In the genomic region with DNA sequence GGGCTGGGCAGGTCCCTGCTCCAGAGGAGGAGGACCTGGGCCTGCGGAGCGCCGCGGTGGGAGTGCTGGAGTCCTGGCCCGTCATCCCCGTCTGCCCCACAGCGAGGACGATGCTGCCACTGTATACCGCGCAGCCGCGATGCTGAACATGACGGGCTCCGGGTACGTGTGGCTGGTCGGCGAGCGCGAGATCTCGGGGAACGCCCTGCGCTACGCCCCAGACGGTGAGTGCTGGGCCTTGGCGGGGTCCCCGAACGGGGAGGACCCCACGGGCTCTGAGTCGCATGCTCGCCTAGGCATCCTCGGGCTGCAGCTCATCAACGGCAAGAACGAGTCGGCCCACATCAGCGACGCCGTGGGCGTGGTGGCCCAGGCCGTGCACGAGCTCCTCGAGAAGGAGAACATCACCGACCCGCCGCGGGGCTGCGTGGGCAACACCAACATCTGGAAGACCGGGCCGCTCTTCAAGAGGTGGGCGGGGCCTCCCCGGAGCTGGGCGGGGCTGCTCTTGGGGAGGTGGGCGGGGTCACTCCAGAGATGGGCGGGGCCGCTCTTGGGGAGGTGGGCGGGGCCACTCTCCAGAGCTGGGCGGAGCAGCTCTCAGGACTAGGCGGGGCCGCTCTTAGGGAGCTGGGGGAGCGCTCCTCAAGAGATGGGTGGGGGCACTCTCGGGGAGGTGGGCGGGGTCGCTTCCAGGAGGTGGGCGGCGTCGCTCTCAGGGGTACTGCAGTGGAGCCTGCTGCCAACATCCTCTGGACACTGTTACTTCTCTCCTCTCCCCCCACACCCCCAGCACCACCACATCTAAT, we compare ENCODE assay signal across 8 cellular contexts. TPM values are rescaled to one million over a fixed set of nuclear protein-coding genes. Genes with fewer than 3 reads are reported as not detected.
DNase-seq lines count a peak whose midpoint lies in the region; ATAC-seq and TF ChIP-seq lines count a peak whose summit lies in the region.

No MANE protein-coding gene starts in this region.

- peak; percentile 70 to 87 (median 78) for ATAC-seq in psoas muscle

- no peaks in the 10 kb centered on the region for H3K9me3 ChIP-seq in psoas muscle

- peaks cover 0 to 69% (median 37%) of the 10 kb centered on the region in 3 donors for H3K27me3 ChIP-seq in psoas muscle (ENCODE audit: insufficient read depth in 3 of 3, low read length in 2 of 3)

- peak in 2 of 3 experiments; percentile 12 to 30 for DNase-seq in NCI-H1417 (lab: John Stamatoyannopoulos, UW)
- no peak for DNase-seq in NCI-H1417 treated with DMSO at 0.1 percent for 48 hours (lab: John Stamatoyannopoulos, UW)
- DNase-seq in activated CD4-positive, alpha-beta T cell treated with anti-CD3 and anti-CD28 coated beads for 24 hours (ENCODE audit: low read depth in 2 of 2): peak; percentile 42 to 44
- peak; percentile 31 for DNase-seq in effector CD4-positive, alpha-beta T cell
- DNase-seq in psoas muscle: no peak
- no peak for DNase-seq in NCI-H524 (lab: John Stamatoyannopoulos, UW)
- DNase-seq in lower leg skin (ENCODE audit: low spot score in 2 of 2): no peak
- no peak for DNase-seq in NCI-H345 treated with DMSO at 0.1 percent for 48 hours (lab: John Stamatoyannopoulos, UW; ENCODE audit: unreplicated experiment)

- H3K4me1 ChIP-seq in psoas muscle: no peaks in the 10 kb centered on the region

- TF ChIP-seq CTCF in psoas muscle (IDR thresholded peaks at IDR 0.05): no peak
- no peak for TF ChIP-seq CTCF in lower leg skin (IDR thresholded peaks at IDR 0.05)

- H3K4me3 ChIP-seq in psoas muscle (no peak overlapping the region), lower leg skin (ENCODE audit: low read depth, poor library complexity, severe bottlenecking) (no peak overlapping the region)

- intact Hi-C loops in psoas muscle (cut with DNase I): no loop called here
- intact Hi-C loops in lower leg skin (cut with DNase I; ENCODE audit: low total_unique reads): no loop called here

- H3K36me3 ChIP-seq in psoas muscle (ENCODE audit: insufficient read depth in 1 of 2, low read depth in 1 of 2): no peaks in the 10 kb centered on the region

- H3K27ac ChIP-seq in psoas muscle: no peak overlapping the region

- no peak for TF ChIP-seq POLR2A in lower leg skin (IDR thresholded peaks at IDR 0.05)

- 2 to 4% (median 3%) methylated on average over 52 to 65 of the region's 65 CpGs for WGBS in psoas muscle, 3 donors
- WGBS in lower leg skin, 2 donors: 2 to 13% methylated on average over 22 to 47 of the region's 65 CpGs

RNA-seq across cellular contexts. Expression of gene LRRC26, which starts 13.1 kb away (rescaled TPM):
- not detected for total RNA-seq in psoas muscle
- not detected for polyA plus RNA-seq in psoas muscle
- total RNA-seq in lower leg skin: 10 to 100 TPM in 3 of 4 donors, 1 to 10 TPM in 1; 4.1 to 29.0 (median 21.3) TPM

RNA-seq across cellular contexts. Expression of gene TMEM210, which starts 15.1 kb away (rescaled TPM):
- total RNA-seq in psoas muscle (not detected), lower leg skin (not detected)
- not detected for polyA plus RNA-seq in psoas muscle

RNA-seq across cellular contexts. Expression of gene GRIN1, which starts 17.8 kb away (rescaled TPM):
- not detected for total RNA-seq in psoas muscle
- under 1 TPM in 1 of 3 donors, not detected in 2; 0.06 TPM for polyA plus RNA-seq in psoas muscle
- total RNA-seq in lower leg skin: 1 to 10 TPM in 1 of 4 donors, under 1 TPM in 2, not detected in 1; 0.10 to 2.4 (median 0.49) TPM

RNA-seq across cellular contexts. Expression of gene ANAPC2, which starts 31.6 kb away (rescaled TPM):
- total RNA-seq in psoas muscle (10 to 100 TPM; 20.5 to 32.1 (median 24.3) TPM), lower leg skin (10 to 100 TPM; 26.2 to 69.3 (median 30.5) TPM)
- polyA plus RNA-seq in psoas muscle: 10 to 100 TPM; 13.0 to 22.6 (median 21.6) TPM

RNA-seq across cellular contexts. Expression of gene SSNA1, which starts 31.7 kb away (rescaled TPM):
- total RNA-seq in psoas muscle: 10 to 100 TPM; 51.5 to 65.4 (median 54.4) TPM
- 100 to 1,000 TPM; 101 to 176 (median 142) TPM for polyA plus RNA-seq in psoas muscle
- total RNA-seq in lower leg skin: 100 to 1,000 TPM in 2 of 4 donors, 10 to 100 TPM in 2; 79.2 to 112 (median 93.1) TPM

Comparison
In these comparisons a context has a peak if more than half of its experiments do, and no peak if none do; other contexts are left out.
1. DNase-seq: peak in NCI-H1417 (2 of 3), activated CD4-positive, alpha-beta T cell treated with anti-CD3 and anti-CD28 coated beads for 24 hours (2 of 2) and effector CD4-positive, alpha-beta T cell (single experiment); none in NCI-H1417 treated with DMSO at 0.1 percent for 48 hours (single experiment), psoas muscle (0 of 2), NCI-H524 (0 of 2), lower leg skin (0 of 2) and NCI-H345 treated with DMSO at 0.1 percent for 48 hours (single experiment).
2. RNA of gene LRRC26, which starts 13.1 kb away (total RNA-seq): 4.1 to 29.0 TPM in lower leg skin; not detected in psoas muscle; every median in the first group is over 4 times any median in the second.